ENCODE assay signal across 14 cellular contexts in the genomic region with DNA sequence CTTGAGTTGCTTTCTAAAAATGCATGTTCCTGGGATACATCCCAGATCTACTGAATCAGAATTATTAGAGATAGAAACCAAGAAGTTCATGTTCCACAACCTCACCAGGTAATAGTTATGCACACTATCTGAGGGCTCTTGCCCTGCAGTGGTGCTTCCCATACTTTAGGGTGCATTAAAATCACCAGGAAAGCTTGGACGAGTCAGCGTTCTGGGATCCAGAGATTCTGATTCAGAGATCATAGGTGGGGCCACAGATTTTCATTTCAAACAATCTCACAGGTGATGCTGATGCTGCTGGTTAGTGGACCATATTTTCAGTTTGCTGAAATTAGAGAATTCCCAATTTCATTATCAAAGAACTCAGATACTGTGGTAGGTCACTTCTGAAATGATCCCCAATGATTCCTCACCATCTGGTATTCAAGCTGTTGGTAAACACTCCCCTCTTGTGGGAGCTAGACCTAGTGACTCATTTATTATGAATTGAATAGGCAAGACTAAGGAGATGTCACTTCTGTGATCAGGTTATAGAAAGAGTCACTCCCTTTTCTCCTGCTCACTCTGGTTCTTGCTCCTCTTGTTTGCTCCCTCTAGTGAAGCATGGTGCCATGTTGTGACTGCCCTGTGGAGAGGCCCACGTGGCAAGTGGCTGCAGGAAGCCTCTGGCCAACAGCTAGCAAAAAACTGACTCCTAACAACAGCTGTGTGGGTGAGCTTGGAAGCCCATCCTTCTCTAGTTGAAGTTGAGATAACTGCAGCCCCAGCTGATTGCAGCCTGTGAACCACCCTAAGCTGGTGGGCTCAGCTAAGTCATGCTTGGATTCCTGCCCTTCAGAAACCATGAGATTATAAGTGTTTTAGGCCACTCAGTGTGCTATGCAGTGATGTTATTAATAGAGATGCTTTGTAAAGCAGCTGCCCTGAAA. TPM values are rescaled to one million over a fixed set of nuclear protein-coding genes. Genes with fewer than 3 reads are reported as not detected.
DNase-seq lines count a peak whose midpoint lies in the region; ATAC-seq and TF ChIP-seq lines count a peak whose summit lies in the region.
"Had no signal": no experiment of that assay in that cellular context is flagged by ENCODE, and none has a peak within 500 bp of the region (broad histone marks: within the 10 kb centered on the region; RNA-seq: fewer than 3 reads in every experiment).

No MANE protein-coding gene starts in this region.

- no peaks in the 10 kb centered on the region for H3K4me1 Mint-ChIP-seq in activated T-cell treated with anti-CD3 and anti-CD28 coated beads, Interleukin-2, amount 50 U/mL, for 4 hours (ENCODE audit: low read depth)

- H3K56ac ChIP-seq in mesendoderm (ENCODE audit: low read length) = no peak overlapping the region

- no peak overlapping the region for H2BK15ac ChIP-seq in mesendoderm (replicated peaks; ENCODE audit: low read depth)

- H3K18ac ChIP-seq in mesendoderm (ENCODE audit: low read length) = no peak overlapping the region

- no peak overlapping the region for H3K4me3 ChIP-seq in astrocyte of the spinal cord (ENCODE audit: low read depth, low read length)
- no peak overlapping the region for H3K4me3 ChIP-seq in mesendoderm (ENCODE audit: low read length)
- H3K4me3 ChIP-seq: SK-N-MC, stomach had no signal

- no peak overlapping the region for H4K5ac ChIP-seq in mesendoderm (ENCODE audit: low read length)

- TF ChIP-seq EP300 in Ishikawa (IDR thresholded peaks at IDR 0.05; ENCODE audit: borderline replicate concordance) = no peak

- H3K79me1 ChIP-seq in mesendoderm (ENCODE audit: low read length) = no peaks in the 10 kb centered on the region

- DNase-seq in Caki2 (ENCODE audit: low read depth) (peak; percentile 52), astrocyte of the spinal cord (ENCODE audit: low read depth, low spot score) (peak; percentile 57), mesendoderm (peak; percentile 66), amygdala (lab: John Stamatoyannopoulos, UW) (no peak)
- DNase-seq in activated T-cell treated with anti-CD3 and anti-CD28 coated beads, Interleukin-2, amount 50 U/mL, for 4 hours = no peak
- DNase-seq: activated CD8-positive, alpha-beta memory T cell treated with anti-CD3 and anti-CD28 coated beads for 24 hours; caudate nucleus; GDM1; hypothalamus; stomach had no signal

- no peak overlapping the region for H2AK5ac ChIP-seq in mesendoderm (ENCODE audit: low read length)

- ATAC-seq in HG03045 (IDR thresholded peaks at IDR 0.05; ENCODE audit: unreplicated experiment) (no peak), GM21528 (IDR thresholded peaks at IDR 0.05; ENCODE audit: low FRiP score, unreplicated experiment) (no peak)
- ATAC-seq in activated T-cell treated with anti-CD3 and anti-CD28 coated beads, Interleukin-2, amount 50 U/mL, for 4 hours = no peak

- no peaks in the 10 kb centered on the region for H3K27me3 ChIP-seq in mesendoderm (ENCODE audit: insufficient read depth, low read length, poor library complexity)
- H3K27me3 ChIP-seq: stomach had no signal

- H3K9me3 Mint-ChIP-seq in activated T-cell treated with anti-CD3 and anti-CD28 coated beads, Interleukin-2, amount 50 U/mL, for 4 hours = no peaks in the 10 kb centered on the region

- no peak overlapping the region for H3K23ac ChIP-seq in mesendoderm (ENCODE audit: low read length)

- no peak overlapping the region for H3K9ac ChIP-seq in mesendoderm (ENCODE audit: low read length)

- no peaks in the 10 kb centered on the region for H3K36me3 ChIP-seq in mesendoderm (ENCODE audit: control insufficient read depth, insufficient read depth, low read length)
- H3K36me3 ChIP-seq: stomach had no signal

- H3K4me3 Mint-ChIP-seq in activated T-cell treated with anti-CD3 and anti-CD28 coated beads, Interleukin-2, amount 50 U/mL, for 4 hours = no peak overlapping the region

- H2BK120ac ChIP-seq in mesendoderm (ENCODE audit: low read depth, low read length) = no peak overlapping the region

- peak; percentile 8 for TF ChIP-seq CTCF in astrocyte of the spinal cord (IDR thresholded peaks at IDR 0.05; ENCODE audit: low read depth, low read length)

- H3K4me1 ChIP-seq in mesendoderm (ENCODE audit: control insufficient read depth, low read depth, low read length) = peaks cover 7% of the 10 kb centered on the region

- H3K4me2 ChIP-seq in mesendoderm (ENCODE audit: low read length) = no peak overlapping the region

- no peak overlapping the region for H3K27ac ChIP-seq in mesendoderm (ENCODE audit: low read depth, low read length)
- H3K27ac ChIP-seq: SK-N-MC, stomach had no signal

- peaks cover 14% of the 10 kb centered on the region for H3K27me3 Mint-ChIP-seq in activated T-cell treated with anti-CD3 and anti-CD28 coated beads, Interleukin-2, amount 50 U/mL, for 4 hours (ENCODE audit: low read depth)

- in situ Hi-C loops in Caki2 (cut with HindIII; ENCODE audit: low pct_unique_long_range_greater_than_20kb, low sequenced_read_pairs) = loop anchor here (10.0 kb wide), 1 partner anchor 88 kb away; no protein-coding TSS in a partner anchor
- in situ Hi-C loops in astrocyte of the spinal cord (cut with HindIII; ENCODE audit: low sequenced_read_pairs) = no loop called here

- H3K4ac ChIP-seq in mesendoderm (ENCODE audit: low read depth, low read length) = peak overlapping the region; percentile 22

- no peak overlapping the region for H4K8ac ChIP-seq in mesendoderm (ENCODE audit: low read depth, low read length)

- no CpG with 5 or more reads among the region's 3 CpGs for WGBS in mesendoderm (ENCODE audit: extremely low coverage, insufficient coverage, low lambda C conversion rate)

- H3K36me3 Mint-ChIP-seq in activated T-cell treated with anti-CD3 and anti-CD28 coated beads, Interleukin-2, amount 50 U/mL, for 4 hours (ENCODE audit: insufficient read depth) = no peaks in the 10 kb centered on the region

- H2BK5ac ChIP-seq in mesendoderm (ENCODE audit: low read length) = no peak overlapping the region

- H3K79me2 ChIP-seq in mesendoderm (ENCODE audit: control insufficient read depth, insufficient read depth, low read length) = no peaks in the 10 kb centered on the region

- peak; percentile 58 for TF ChIP-seq RAD21 in Ishikawa (IDR thresholded peaks at IDR 0.05; ENCODE audit: low read depth)

TF ChIP-seq in Ishikawa, 13 proteins besides CTCF, POLR2A, EP300 and RAD21:
- TF ChIP-seq FOXM1 (IDR thresholded peaks at IDR 0.05; ENCODE audit: borderline replicate concordance, low read depth) = no peak
- TF ChIP-seq, protein P1, sequence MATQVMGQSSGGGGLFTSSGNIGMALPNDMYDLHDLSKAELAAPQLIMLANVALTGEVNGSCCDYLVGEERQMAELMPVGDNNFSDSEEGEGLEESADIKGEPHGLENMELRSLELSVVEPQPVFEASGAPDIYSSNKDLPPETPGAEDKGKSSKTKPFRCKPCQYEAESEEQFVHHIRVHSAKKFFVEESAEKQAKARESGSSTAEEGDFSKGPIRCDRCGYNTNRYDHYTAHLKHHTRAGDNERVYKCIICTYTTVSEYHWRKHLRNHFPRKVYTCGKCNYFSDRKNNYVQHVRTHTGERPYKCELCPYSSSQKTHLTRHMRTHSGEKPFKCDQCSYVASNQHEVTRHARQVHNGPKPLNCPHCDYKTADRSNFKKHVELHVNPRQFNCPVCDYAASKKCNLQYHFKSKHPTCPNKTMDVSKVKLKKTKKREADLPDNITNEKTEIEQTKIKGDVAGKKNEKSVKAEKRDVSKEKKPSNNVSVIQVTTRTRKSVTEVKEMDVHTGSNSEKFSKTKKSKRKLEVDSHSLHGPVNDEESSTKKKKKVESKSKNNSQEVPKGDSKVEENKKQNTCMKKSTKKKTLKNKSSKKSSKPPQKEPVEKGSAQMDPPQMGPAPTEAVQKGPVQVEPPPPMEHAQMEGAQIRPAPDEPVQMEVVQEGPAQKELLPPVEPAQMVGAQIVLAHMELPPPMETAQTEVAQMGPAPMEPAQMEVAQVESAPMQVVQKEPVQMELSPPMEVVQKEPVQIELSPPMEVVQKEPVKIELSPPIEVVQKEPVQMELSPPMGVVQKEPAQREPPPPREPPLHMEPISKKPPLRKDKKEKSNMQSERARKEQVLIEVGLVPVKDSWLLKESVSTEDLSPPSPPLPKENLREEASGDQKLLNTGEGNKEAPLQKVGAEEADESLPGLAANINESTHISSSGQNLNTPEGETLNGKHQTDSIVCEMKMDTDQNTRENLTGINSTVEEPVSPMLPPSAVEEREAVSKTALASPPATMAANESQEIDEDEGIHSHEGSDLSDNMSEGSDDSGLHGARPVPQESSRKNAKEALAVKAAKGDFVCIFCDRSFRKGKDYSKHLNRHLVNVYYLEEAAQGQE (IDR thresholded peaks at IDR 0.05; ENCODE audit: low read depth) = no peak
- no peak for TF ChIP-seq TEAD4 (IDR thresholded peaks at IDR 0.05)
- no peak for TF ChIP-seq CREB1 (IDR thresholded peaks at IDR 0.05; ENCODE audit: low read depth)
- TF ChIP-seq EGR1 (IDR thresholded peaks at IDR 0.05) = no peak
- TF ChIP-seq CEBPB (IDR thresholded peaks at IDR 0.05) = no peak
- TF ChIP-seq, protein P2, sequence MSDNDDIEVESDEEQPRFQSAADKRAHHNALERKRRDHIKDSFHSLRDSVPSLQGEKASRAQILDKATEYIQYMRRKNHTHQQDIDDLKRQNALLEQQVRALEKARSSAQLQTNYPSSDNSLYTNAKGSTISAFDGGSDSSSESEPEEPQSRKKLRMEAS (IDR thresholded peaks at IDR 0.05) = no peak
- TF ChIP-seq NFIC (IDR thresholded peaks at IDR 0.05) = no peak
- TF ChIP-seq, protein P3, sequence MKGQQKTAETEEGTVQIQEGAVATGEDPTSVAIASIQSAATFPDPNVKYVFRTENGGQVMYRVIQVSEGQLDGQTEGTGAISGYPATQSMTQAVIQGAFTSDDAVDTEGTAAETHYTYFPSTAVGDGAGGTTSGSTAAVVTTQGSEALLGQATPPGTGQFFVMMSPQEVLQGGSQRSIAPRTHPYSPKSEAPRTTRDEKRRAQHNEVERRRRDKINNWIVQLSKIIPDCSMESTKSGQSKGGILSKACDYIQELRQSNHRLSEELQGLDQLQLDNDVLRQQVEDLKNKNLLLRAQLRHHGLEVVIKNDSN (IDR thresholded peaks at IDR 0.05) = no peak
- no peak for TF ChIP-seq YY1 (IDR thresholded peaks at IDR 0.05; ENCODE audit: low read depth)
- TF ChIP-seq TCF12 (IDR thresholded peaks at IDR 0.05; ENCODE audit: low read depth) = no peak
- no peak for TF ChIP-seq TAF1 (IDR thresholded peaks at IDR 0.05; ENCODE audit: low read depth)
- TF ChIP-seq ZBTB7A (IDR thresholded peaks at IDR 0.05; ENCODE audit: low read depth) = no peak

RNA-seq across cellular contexts. Expression of a gene that starts 59.8 kb away (rescaled TPM):
- 2.4 and 5.1 TPM in 2 replicates for total RNA-seq in Caki2 (2014; rRNA removed; shearing (Covaris generic); ENCODE audit: low replicate concordance)
- 0.49 TPM for polyA plus RNA-seq in mesendoderm (2013, experiment 1 of 2)
- 0.80 TPM for polyA plus RNA-seq in mesendoderm (2013, experiment 2 of 2)
- total RNA-seq in activated T-cell treated with anti-CD3 and anti-CD28 coated beads, Interleukin-2, amount 50 U/mL, for 4 hours = not detected

Comparison
In these comparisons a context has a peak if more than half of its experiments do, and no peak if none do; other contexts are left out.
1. DNase-seq: peak in Caki2 (single experiment), astrocyte of the spinal cord (single experiment) and mesendoderm (single experiment); none in amygdala (0 of 56) and activated T-cell treated with anti-CD3 and anti-CD28 coated beads, Interleukin-2, amount 50 U/mL, for 4 hours (single experiment).